In the genomic region with DNA sequence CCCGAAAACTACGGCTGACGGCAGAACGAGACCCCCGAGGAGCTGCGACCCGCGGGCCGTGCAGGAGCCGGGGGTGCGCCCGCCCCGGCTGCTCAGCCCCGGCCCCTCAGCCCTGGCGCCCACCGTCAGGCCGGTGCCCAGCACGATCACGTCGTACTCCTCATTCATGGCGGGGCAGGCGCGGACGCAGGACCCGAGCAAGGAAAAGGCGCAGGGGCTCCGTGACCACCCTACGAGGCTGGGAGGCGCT, we compare ENCODE assay signal across 8 cellular contexts. TPM values are rescaled to one million over a fixed set of nuclear protein-coding genes. Genes with fewer than 3 reads are reported as not detected.
DNase-seq lines count a peak whose midpoint lies in the region; ATAC-seq lines count a peak whose summit lies in the region.

No MANE protein-coding gene starts in this region.

- H3K36me3 ChIP-seq in stomach smooth muscle (ENCODE audit: control insufficient read depth in 2 of 2, insufficient read depth in 2 of 2, low read length in 2 of 2), result no peaks in the 10 kb centered on the region

- H3K27ac ChIP-seq in stomach smooth muscle (ENCODE audit: low read length), result peak overlapping the region; percentile 92

- H3K27ac Mint-ChIP-seq in activated naive CD4-positive, alpha-beta T cell treated with anti-CD3 and anti-CD28 coated beads, Interleukin-2, amount 50 U/mL, for 72 hours, result peak overlapping the region; percentile 88 to 95

- no peaks in the 10 kb centered on the region for H3K9me3 ChIP-seq in iPS-18c (ENCODE audit: control insufficient read depth, insufficient read depth, low read length)
- no peaks in the 10 kb centered on the region for H3K9me3 ChIP-seq in stomach smooth muscle (ENCODE audit: control insufficient read depth in 2 of 2, low read length in 2 of 2)

- peaks cover 20% of the 10 kb centered on the region for H3K4me1 ChIP-seq in stomach smooth muscle (ENCODE audit: control insufficient read depth, insufficient read depth, low read length)

- peak overlapping the region; percentile 97 for H3K4me3 ChIP-seq in iPS-18c (ENCODE audit: insufficient read depth, low read depth, low read length)
- H3K4me3 ChIP-seq in stomach smooth muscle (ENCODE audit: low read length in 2 of 2), result peak overlapping the region; percentile 83 to 91

- peaks cover 4 to 5% of the 10 kb centered on the region in 2 donors for H3K9me3 Mint-ChIP-seq in activated naive CD4-positive, alpha-beta T cell treated with anti-CD3 and anti-CD28 coated beads, Interleukin-2, amount 50 U/mL, for 72 hours

- H3K27me3 ChIP-seq in stomach smooth muscle (ENCODE audit: control insufficient read depth in 1 of 2, insufficient read depth in 2 of 2, low read length in 2 of 2), result no peaks in the 10 kb centered on the region

- ATAC-seq in HG03103 (IDR thresholded peaks at IDR 0.05; ENCODE audit: low read depth, unreplicated experiment), result peak; percentile 11
- ATAC-seq in activated naive CD4-positive, alpha-beta T cell treated with anti-CD3 and anti-CD28 coated beads, Interleukin-2, amount 50 U/mL, for 72 hours, result peak; percentile 38 to 44

- peak; percentile 24 for DNase-seq in NCI-H1694 treated with DMSO at 0.1 percent for 48 hours (lab: John Stamatoyannopoulos, UW)
- DNase-seq in NCI-H1694 (lab: John Stamatoyannopoulos, UW), result no peak
- no peak for DNase-seq in activated naive CD4-positive, alpha-beta T cell treated with anti-CD3 and anti-CD28 coated beads, Interleukin-2, amount 50 U/mL, for 72 hours (ENCODE audit: low spot score in 2 of 2)
- no peak for DNase-seq in stimulated activated CD4-positive, alpha-beta T cell treated with anti-CD3 and anti-CD28 coated beads, Interleukin-4, amount 100 ng/mL, for 1 hour
- no peak for DNase-seq in stimulated activated CD4-positive, alpha-beta T cell treated with anti-CD3 and anti-CD28 coated beads, Interleukin-12 subunit alpha, Interleukin-12 subunit beta, amount 100 ng/mL, for 4 hours

- peak overlapping the region; percentile 91 to 95 for H3K9ac ChIP-seq in stomach smooth muscle (ENCODE audit: low read length in 2 of 2)

- H3K36me3 Mint-ChIP-seq in activated naive CD4-positive, alpha-beta T cell treated with anti-CD3 and anti-CD28 coated beads, Interleukin-2, amount 50 U/mL, for 72 hours, result peaks cover 24 to 30% of the 10 kb centered on the region in 2 donors

RNA-seq across cellular contexts. Expression of a gene that starts 0.2 kb away (rescaled TPM):
- total RNA-seq in activated naive CD4-positive, alpha-beta T cell treated with anti-CD3 and anti-CD28 coated beads, Interleukin-2, amount 50 U/mL, for 72 hours, result 100 to 1,000 TPM; 234 to 281 TPM
